Comparison of ENCODE assay signal across 8 cellular contexts in the genomic region with DNA sequence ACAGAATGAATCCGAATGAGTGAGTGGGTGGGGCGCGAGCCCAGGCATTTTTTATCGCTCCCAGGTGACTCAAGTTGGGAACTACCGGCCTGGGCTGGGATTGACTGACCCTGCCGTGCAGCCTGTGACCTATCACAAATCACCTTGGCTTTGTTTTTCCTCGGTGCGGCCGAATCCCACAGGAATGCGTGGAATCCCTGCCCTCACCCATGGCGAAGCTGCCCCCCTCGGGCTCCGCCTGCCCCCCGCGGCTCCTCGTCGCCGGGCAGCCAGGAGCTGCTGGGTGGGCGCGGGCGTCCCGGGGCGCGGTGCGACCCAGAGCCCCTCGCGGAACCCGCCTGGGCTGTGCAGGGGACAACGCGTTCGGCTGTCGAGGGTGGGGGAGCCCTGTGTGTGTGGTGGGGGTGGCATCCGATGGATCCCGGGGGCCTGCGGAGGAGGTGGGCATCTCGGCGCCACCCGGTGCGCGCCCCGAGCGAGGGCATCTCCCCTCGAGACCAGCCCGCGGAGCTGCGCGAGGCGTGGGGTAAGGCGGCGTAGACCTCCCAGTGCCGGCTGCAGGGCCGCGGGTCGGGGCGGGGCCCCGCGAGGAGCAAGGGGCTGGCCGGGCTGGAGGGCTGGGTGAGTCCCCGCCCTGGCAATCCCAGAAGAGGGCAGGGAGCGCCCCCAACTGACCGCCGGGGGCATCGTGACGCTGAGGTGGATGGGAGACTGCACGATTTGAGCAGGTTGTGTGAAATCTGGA. TPM values are rescaled to one million over a fixed set of nuclear protein-coding genes. Genes with fewer than 3 reads are reported as not detected.
DNase-seq lines count a peak whose midpoint lies in the region; ATAC-seq, FAIRE-seq and TF ChIP-seq lines count a peak whose summit lies in the region.

No MANE protein-coding gene starts in this region.

- no peaks in the 10 kb centered on the region for H3K27me3 ChIP-seq in DND-41 (ENCODE audit: insufficient read depth, low read length, poor library complexity)
- no peaks in the 10 kb centered on the region for H3K27me3 ChIP-seq in thyroid gland

- peaks cover 2% of the 10 kb centered on the region for H3K27me3 Mint-ChIP-seq in glutamatergic neuron (ENCODE audit: unreplicated experiment)
- no peaks in the 10 kb centered on the region for H3K27me3 Mint-ChIP-seq in osteocyte (ENCODE audit: unreplicated experiment)

- H3K4me1 ChIP-seq in DND-41 (ENCODE audit: insufficient read depth, low read length) (no peaks in the 10 kb centered on the region), thyroid gland (peaks cover 5 to 9% of the 10 kb centered on the region in 2 donors)

- H3K4me3 Mint-ChIP-seq in glutamatergic neuron (ENCODE audit: unreplicated experiment) (peak overlapping the region; percentile 92), osteocyte (ENCODE audit: unreplicated experiment) (peak overlapping the region; percentile 68)

- H3K9me3 ChIP-seq in DND-41 (ENCODE audit: insufficient read depth, low read length, severe bottlenecking) (peaks cover 9% of the 10 kb centered on the region), thyroid gland (no peaks in the 10 kb centered on the region)

- intact Hi-C loops in thyroid gland (cut with DNase I), result loop anchor here (5.0 kb wide), 2 partner anchors 185 to 310 kb away; no protein-coding TSS in a partner anchor

- H3K27ac ChIP-seq in DND-41 (ENCODE audit: low read length) (no peak overlapping the region), thyroid gland (no peak overlapping the region)

- H3K4me1 Mint-ChIP-seq in glutamatergic neuron (ENCODE audit: low read depth, unreplicated experiment), result peaks cover 11% of the 10 kb centered on the region
- peaks cover 24% of the 10 kb centered on the region for H3K4me1 Mint-ChIP-seq in osteocyte (ENCODE audit: unreplicated experiment)

- H3K4me2 ChIP-seq in DND-41 (ENCODE audit: insufficient read depth, low read length), result no peak overlapping the region

- no peaks in the 10 kb centered on the region for H4K20me1 ChIP-seq in DND-41 (ENCODE audit: insufficient read depth, low read length)

- 0 out of 2 replicates have a peak, but pooled peaks have one; percentile 28 for TF ChIP-seq POLR2A in Raji (IDR thresholded peaks at IDR 0.05; ENCODE audit: insufficient read depth, low read depth, low read length)
- no peak for TF ChIP-seq POLR2A in thyroid gland (IDR thresholded peaks at IDR 0.05)

- H3K9me3 Mint-ChIP-seq in glutamatergic neuron (ENCODE audit: unreplicated experiment) (peaks cover 5% of the 10 kb centered on the region), osteocyte (ENCODE audit: unreplicated experiment) (peaks cover 4% of the 10 kb centered on the region)

- H3K36me3 Mint-ChIP-seq in glutamatergic neuron (ENCODE audit: unreplicated experiment), result no peaks in the 10 kb centered on the region
- H3K36me3 Mint-ChIP-seq in osteocyte (ENCODE audit: unreplicated experiment), result no peaks in the 10 kb centered on the region

- FAIRE-seq in HTR-8/SVneo (lab: Jason Lieb, UNC), result peak; percentile 66

- H3K36me3 ChIP-seq in DND-41 (ENCODE audit: insufficient read depth, low read length) (no peaks in the 10 kb centered on the region), thyroid gland (no peaks in the 10 kb centered on the region)

- ATAC-seq in DND-41 (ENCODE audit: insufficient read depth, low read depth) (no peak), GM21423 (IDR thresholded peaks at IDR 0.05; ENCODE audit: unreplicated experiment) (peak; percentile 98)

- H3K4me3 ChIP-seq in DND-41 (ENCODE audit: low read depth in 1 of 2, low read length in 2 of 2) (no peak overlapping the region), thyroid gland (replicated peaks in 1 of 3) (peak overlapping the region; percentile 48 to 67 (median 63))

- no peak overlapping the region for H2AFZ ChIP-seq in DND-41 (ENCODE audit: low read depth, low read length)

- H3K79me2 ChIP-seq in DND-41 (ENCODE audit: insufficient read depth, low read length), result no peaks in the 10 kb centered on the region

- H3K27ac Mint-ChIP-seq in glutamatergic neuron (ENCODE audit: unreplicated experiment) (no peak overlapping the region), osteocyte (ENCODE audit: unreplicated experiment) (no peak overlapping the region)

- 6 to 8% methylated on average over 9 to 13 of the region's 65 CpGs for WGBS in thyroid gland, 2 donors

- peak; percentile 19 for TF ChIP-seq CTCF in DND-41 (IDR thresholded peaks at IDR 0.05; ENCODE audit: borderline replicate concordance, extremely low read depth, low read length, poor library complexity, severe bottlenecking)
- peak; percentile 80 for TF ChIP-seq CTCF in glutamatergic neuron (IDR thresholded peaks at IDR 0.05; ENCODE audit: partially characterized antibody, unreplicated experiment)
- TF ChIP-seq CTCF in osteocyte (IDR thresholded peaks at IDR 0.05), result peak; percentile 93
- peak; percentile 64 to 96 (median 80) for TF ChIP-seq CTCF in thyroid gland (IDR thresholded peaks at IDR 0.05)

- no peak for DNase-seq in DND-41
- DNase-seq in HTR-8/SVneo (ENCODE audit: insufficient read length, low spot score), result peak; percentile 88
- DNase-seq in activated naive CD4-positive, alpha-beta T cell treated with Interleukin-2 at 50 U/mL for 16 hours, result peak; percentile 51
- peak; percentile 96 for DNase-seq in glutamatergic neuron
- peak; percentile 95 for DNase-seq in osteocyte (ENCODE audit: extremely low spot score, unreplicated experiment)
- peak; percentile 87 to 90 for DNase-seq in thyroid gland

- H3K9ac ChIP-seq in DND-41 (ENCODE audit: low read depth, low read length), result no peak overlapping the region

RNA-seq across cellular contexts. Expression of gene B3GNT7, which starts 16.5 kb away (rescaled TPM):
- total RNA-seq in glutamatergic neuron (ENCODE audit: unreplicated experiment) (0.27 TPM), osteocyte (1.1 and 1.5 TPM in 2 replicates), thyroid gland (10 to 100 TPM in 1 of 4 donors, 1 to 10 TPM in 3; 6.5 to 19.2 (median 7.8) TPM)

RNA-seq across cellular contexts. Expression of gene NCL, which starts 52.2 kb away (rescaled TPM):
- total RNA-seq in glutamatergic neuron (ENCODE audit: unreplicated experiment) (320 TPM), osteocyte (407 and 421 TPM in 2 replicates), thyroid gland (100 to 1,000 TPM in 2 of 4 donors, 10 to 100 TPM in 2; 83.9 to 126 (median 97.0) TPM)

Comparison
In these comparisons a context has a peak if more than half of its experiments do, and no peak if none do; other contexts are left out.
1. H3K4me3 ChIP-seq: peak in thyroid gland (3 of 3); none in DND-41 (0 of 2).
2. CTCF ChIP-seq: peak in every context shown above with its lines; median percentile 93 in osteocyte; 80 in glutamatergic neuron; 80 in thyroid gland; 19 in DND-41.